In the genomic region with DNA sequence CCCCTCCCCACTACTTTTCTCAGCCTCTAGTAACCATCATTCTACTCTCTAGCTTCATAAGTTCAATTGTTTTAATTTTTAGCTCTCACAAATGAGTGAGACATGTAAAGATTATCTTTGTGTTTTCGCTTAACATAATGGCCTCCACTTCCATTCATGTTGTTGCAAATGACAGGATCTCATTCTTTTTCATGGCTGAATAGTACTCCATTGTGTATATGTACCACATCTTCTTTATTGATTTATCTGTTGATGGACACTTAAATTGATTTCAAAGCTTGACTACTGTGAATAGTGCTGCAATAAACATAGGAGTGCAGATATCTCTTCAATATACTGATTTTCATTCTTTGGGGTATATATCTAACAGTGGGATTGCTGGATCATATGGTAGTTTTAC, we compare ENCODE assay signal across 29 cellular contexts.
"Had no signal": no experiment of that assay in that cellular context is flagged by ENCODE, and none has a peak within 500 bp of the region (broad histone marks: within the 10 kb centered on the region; RNA-seq: fewer than 3 reads in every experiment).

No MANE protein-coding gene starts in this region.

- FAIRE-seq: urothelium cell line had no signal

- H3K4me1 Mint-ChIP-seq: stimulated activated effector memory CD8-positive, alpha-beta T cell treated with anti-CD3 and anti-CD28 coated beads, Interleukin-12 subunit alpha, Interleukin-12 subunit beta, amount 100 ng/mL, for 72 hours; stimulated activated memory B cell treated with anti-CD40 and anti-IgM and Interleukin-4, amounts not matched to agents 10 μg/mL and 1 μg/mL and 100 μg/mL, for 72 hours; stimulated activated naive B cell treated with anti-CD40 and anti-IgM and Interleukin-4, amounts not matched to agents 10 μg/mL and 1 μg/mL and 100 μg/mL, for 72 hours; stimulated activated naive CD8-positive, alpha-beta T cell treated with anti-CD3 and anti-CD28 coated beads, Interleukin-15, amount 100 ng/mL, for 72 hours had no signal

- H3K27ac Mint-ChIP-seq: stimulated activated effector memory CD8-positive, alpha-beta T cell treated with anti-CD3 and anti-CD28 coated beads, Interleukin-12 subunit alpha, Interleukin-12 subunit beta, amount 100 ng/mL, for 72 hours; stimulated activated memory B cell treated with anti-CD40 and anti-IgM and Interleukin-4, amounts not matched to agents 10 μg/mL and 1 μg/mL and 100 μg/mL, for 72 hours; stimulated activated naive B cell treated with anti-CD40 and anti-IgM and Interleukin-4, amounts not matched to agents 10 μg/mL and 1 μg/mL and 100 μg/mL, for 72 hours; stimulated activated naive CD8-positive, alpha-beta T cell treated with anti-CD3 and anti-CD28 coated beads, Interleukin-15, amount 100 ng/mL, for 72 hours; stimulated activated naive CD8-positive, alpha-beta T cell treated with anti-CD3 and anti-CD28 coated beads, Interleukin-15, Interleukin-2, amounts not matched to agents 100 ng/mL and 50 ng/mL, for 24 hours; type B pancreatic cell had no signal

- H3K4me3 ChIP-seq: stomach, suprapubic skin, testis, thoracic aorta, thyroid gland, tibial artery, tibial nerve, transverse colon, upper lobe of left lung, upper lobe of right lung, uterus, vagina had no signal

- H3K36me3 ChIP-seq: stomach, suprapubic skin, thoracic aorta, thyroid gland, tibial artery, tibial nerve, transverse colon, upper lobe of left lung, upper lobe of right lung, uterus, vagina had no signal

- DNase-seq: stimulated activated CD4-positive, alpha-beta T cell treated with anti-CD3 and anti-CD28 coated beads, Interleukin-2, amount 100 ng/mL, for 48 hours; stimulated activated CD4-positive, alpha-beta T cell treated with anti-CD3 and anti-CD28 coated beads, Interleukin-4, amount 100 ng/mL, for 1 hour; stimulated activated CD4-positive, alpha-beta T cell treated with anti-CD3 and anti-CD28 coated beads, Interleukin-4, amount 100 ng/mL, for 24 hours; stimulated activated CD4-positive, alpha-beta T cell treated with anti-CD3 and anti-CD28 coated beads, Interleukin-4, amount 100 ng/mL, for 4 hours; stimulated activated CD8-positive, alpha-beta memory T cell treated with anti-CD3 and anti-CD28 coated beads, Interleukin-4, amount 100 ng/mL, for 48 hours; stimulated activated naive B cell treated with anti-CD40 and anti-IgM and Interleukin-4, amounts not matched to agents 10 μg/mL and 1 μg/mL and 100 μg/mL, for 72 hours; stimulated activated naive CD4-positive, alpha-beta T cell; stimulated activated naive CD4-positive, alpha-beta T cell treated with Interleukin-2 at 50 U/mL for 16 hours; stimulated activated naive CD8-positive, alpha-beta T cell treated with anti-CD3 and anti-CD28 coated beads, Interleukin-15, amount 100 ng/mL, for 72 hours; stimulated activated naive CD8-positive, alpha-beta T cell treated with anti-CD3 and anti-CD28 coated beads, Interleukin-15, Interleukin-2, amounts not matched to agents 100 U/mL and 50 U/mL, for 24 hours; stomach; substantia nigra; testis; thyroid gland; tibial artery; transverse colon; trophoblast cell; upper lobe of left lung; upper lobe of right lung; uterus had no signal

- H3K4me3 Mint-ChIP-seq: stimulated activated effector memory CD8-positive, alpha-beta T cell treated with anti-CD3 and anti-CD28 coated beads, Interleukin-12 subunit alpha, Interleukin-12 subunit beta, amount 100 ng/mL, for 72 hours; stimulated activated memory B cell treated with anti-CD40 and anti-IgM and Interleukin-4, amounts not matched to agents 10 μg/mL and 1 μg/mL and 100 μg/mL, for 72 hours; stimulated activated naive B cell treated with anti-CD40 and anti-IgM and Interleukin-4, amounts not matched to agents 10 μg/mL and 1 μg/mL and 100 μg/mL, for 72 hours; stimulated activated naive CD8-positive, alpha-beta T cell treated with anti-CD3 and anti-CD28 coated beads, Interleukin-15, amount 100 ng/mL, for 72 hours; stimulated activated naive CD8-positive, alpha-beta T cell treated with anti-CD3 and anti-CD28 coated beads, Interleukin-15, Interleukin-2, amounts not matched to agents 100 ng/mL and 50 ng/mL, for 24 hours; type B pancreatic cell had no signal

- H3K27me3 ChIP-seq: stomach, testis, thyroid gland, tibial artery, tibial nerve, transverse colon, upper lobe of left lung, upper lobe of right lung, uterus, vagina had no signal

- H3K36me3 Mint-ChIP-seq: stimulated activated effector memory CD8-positive, alpha-beta T cell treated with anti-CD3 and anti-CD28 coated beads, Interleukin-12 subunit alpha, Interleukin-12 subunit beta, amount 100 ng/mL, for 72 hours; stimulated activated memory B cell treated with anti-CD40 and anti-IgM and Interleukin-4, amounts not matched to agents 10 μg/mL and 1 μg/mL and 100 μg/mL, for 72 hours; stimulated activated naive B cell treated with anti-CD40 and anti-IgM and Interleukin-4, amounts not matched to agents 10 μg/mL and 1 μg/mL and 100 μg/mL, for 72 hours; type B pancreatic cell had no signal

- H3K9me3 ChIP-seq: stomach, suprapubic skin, testis, thoracic aorta, thyroid gland, tibial artery, tibial nerve, transverse colon, upper lobe of left lung, upper lobe of right lung, uterus, vagina had no signal

- H3K9me3 Mint-ChIP-seq: stimulated activated effector memory CD8-positive, alpha-beta T cell treated with anti-CD3 and anti-CD28 coated beads, Interleukin-12 subunit alpha, Interleukin-12 subunit beta, amount 100 ng/mL, for 72 hours had no signal

- H3K27me3 Mint-ChIP-seq: stimulated activated memory B cell treated with anti-CD40 and anti-IgM and Interleukin-4, amounts not matched to agents 10 μg/mL and 1 μg/mL and 100 μg/mL, for 72 hours; stimulated activated naive B cell treated with anti-CD40 and anti-IgM and Interleukin-4, amounts not matched to agents 10 μg/mL and 1 μg/mL and 100 μg/mL, for 72 hours had no signal

- H3K4me1 ChIP-seq: stomach, suprapubic skin, testis, thyroid gland, transverse colon, upper lobe of left lung, upper lobe of right lung, uterus, vagina had no signal

- ATAC-seq: stimulated activated effector memory CD8-positive, alpha-beta T cell treated with anti-CD3 and anti-CD28 coated beads, Interleukin-12 subunit alpha, Interleukin-12 subunit beta, amount 100 ng/mL, for 72 hours; stimulated activated memory B cell treated with anti-CD40 and anti-IgM and Interleukin-4, amounts not matched to agents 10 μg/mL and 1 μg/mL and 100 μg/mL, for 72 hours; stimulated activated naive B cell treated with anti-CD40 and anti-IgM and Interleukin-4, amounts not matched to agents 10 μg/mL and 1 μg/mL and 100 μg/mL, for 72 hours; stimulated activated naive CD8-positive, alpha-beta T cell treated with anti-CD3 and anti-CD28 coated beads, Interleukin-15, amount 100 ng/mL, for 72 hours; stimulated activated naive CD8-positive, alpha-beta T cell treated with anti-CD3 and anti-CD28 coated beads, Interleukin-15, Interleukin-2, amounts not matched to agents 100 U/mL and 50 U/mL, for 24 hours; upper lobe of right lung had no signal

- H3K27ac ChIP-seq: stomach, suprapubic skin, testis, thoracic aorta, thyroid gland, tibial artery, tibial nerve, transverse colon, upper lobe of left lung, upper lobe of right lung, uterus, vagina had no signal
